ENCODE assay signal across 12 cellular contexts in genomic region chr20:45919536-45919933, GRCh38. TPM values are rescaled to one million over a fixed set of nuclear protein-coding genes. Genes with fewer than 3 reads are reported as not detected.
DNase-seq lines count a peak whose midpoint lies in the region; ATAC-seq and TF ChIP-seq lines count a peak whose summit lies in the region.
"Had no signal": no experiment of that assay in that cellular context is flagged by ENCODE, and none has a peak within 500 bp of the region (broad histone marks: within the 10 kb centered on the region; RNA-seq: fewer than 3 reads in every experiment).

No MANE protein-coding gene starts in this region.

- H3K4me3 Mint-ChIP-seq in activated CD8-positive, alpha-beta T cell treated with anti-CD3 and anti-CD28 coated beads for 36 hours: no peak overlapping the region

- peak overlapping the region; percentile 86 for H3K27ac ChIP-seq in AG04450 (ENCODE audit: low read depth, low read length)
- H3K27ac ChIP-seq in adrenal gland: peak overlapping the region in 4 of 5 donors; percentile 41 to 85 (median 74)
- H3K27ac ChIP-seq in ovary: peak overlapping the region; percentile 26 to 78
- H3K27ac ChIP-seq: GM23248 had no signal

- H3K9me3 Mint-ChIP-seq in activated CD8-positive, alpha-beta T cell treated with anti-CD3 and anti-CD28 coated beads for 36 hours: no peaks in the 10 kb centered on the region

- H3K9me3 ChIP-seq in AG04450 (ENCODE audit: control insufficient read depth, insufficient read depth, low read length) (no peaks in the 10 kb centered on the region), adrenal gland (replicated peaks in 1 of 3) (no peaks in the 10 kb centered on the region), ovary (no peaks in the 10 kb centered on the region)

- POLR2A ChIA-PET in AG04450 (lab: Yijun Ruan, JAX): interaction anchor here (0.6 to 3.5 kb wide), 8 partner anchors 9 to 102 kb away, joined by 3 to 36 read pairs (median 6); partner anchors contain the start of gene PCIF1
- POLR2A ChIA-PET in activated CD8-positive, alpha-beta T cell treated with anti-CD3 and anti-CD28 coated beads for 36 hours (lab: Charles Lee): interaction anchor here (1.3 to 2.8 kb wide), 2 partner anchors 15 to 61 kb away, joined by 3 to 13 read pairs; partner anchors contain the start of gene PCIF1

- TF ChIP-seq CTCF in AG04450 (IDR thresholded peaks at IDR 0.05; ENCODE audit: low read depth, low read length): no peak
- TF ChIP-seq CTCF in adrenal gland (IDR thresholded peaks at IDR 0.05): no peak
- TF ChIP-seq CTCF in foreskin fibroblast (IDR thresholded peaks at IDR 0.05; ENCODE audit: low read depth, low read length): no peak
- no peak for TF ChIP-seq CTCF in ovary (IDR thresholded peaks at IDR 0.05)
- TF ChIP-seq CTCF in activated CD8-positive, alpha-beta T cell treated with anti-CD3 and anti-CD28 coated beads for 36 hours (IDR thresholded peaks at IDR 0.05): no peak

- H3K4me1 Mint-ChIP-seq in activated CD8-positive, alpha-beta T cell treated with anti-CD3 and anti-CD28 coated beads for 36 hours (ENCODE audit: low read depth): peaks cover 3% of the 10 kb centered on the region

- H3K36me3 Mint-ChIP-seq in activated CD8-positive, alpha-beta T cell treated with anti-CD3 and anti-CD28 coated beads for 36 hours (ENCODE audit: low read depth): no peaks in the 10 kb centered on the region

- intact Hi-C loops in adrenal gland (cut with DNase I): no loop called here
- intact Hi-C loops in ovary (cut with DNase I): no loop called here
- intact Hi-C loops in activated CD8-positive, alpha-beta T cell treated with anti-CD3 and anti-CD28 coated beads for 36 hours (cut with micrococcal nuclease): no loop called here

- H3K4me1 ChIP-seq in adrenal gland (replicated peaks in 1 of 2) (peaks cover 28 to 72% of the 10 kb centered on the region in 2 donors), ovary (ENCODE audit: insufficient read depth) (peaks cover 31% of the 10 kb centered on the region)

- no peak overlapping the region for H3K4me3 ChIP-seq in AG04450 (ENCODE audit: low read depth, low read length)
- H3K4me3 ChIP-seq in adrenal gland: no peak overlapping the region
- H3K4me3 ChIP-seq in foreskin fibroblast (ENCODE audit: low read depth in 1 of 2, low read length in 2 of 2): no peak overlapping the region
- H3K4me3 ChIP-seq in ovary: no peak overlapping the region
- H3K4me3 ChIP-seq: GM23248 had no signal

- no peak overlapping the region for H3K27ac Mint-ChIP-seq in activated CD8-positive, alpha-beta T cell treated with anti-CD3 and anti-CD28 coated beads for 36 hours

- TF ChIP-seq EP300 in ovary (IDR thresholded peaks at IDR 0.05): no peak

- TF ChIP-seq POLR2A in adrenal gland (IDR thresholded peaks at IDR 0.05) (no peak), ovary (IDR thresholded peaks at IDR 0.05) (no peak)

- CTCF ChIA-PET in AG04450 (lab: Charles Lee): interaction anchor here (1.1 to 2.7 kb wide), 2 partner anchors 14 to 50 kb away, joined by 3 to 12 read pairs; no protein-coding TSS in a partner anchor
- CTCF ChIA-PET in activated CD8-positive, alpha-beta T cell treated with anti-CD3 and anti-CD28 coated beads for 36 hours (lab: Charles Lee): interaction anchor here (1.9 kb wide), 1 partner anchor 121 kb away, joined by 8 read pairs; no protein-coding TSS in a partner anchor

- H3K36me3 ChIP-seq in adrenal gland (replicated peaks in 1 of 2) (no peaks in the 10 kb centered on the region), ovary (no peaks in the 10 kb centered on the region)

- no peaks in the 10 kb centered on the region for H3K27me3 ChIP-seq in AG04450 (ENCODE audit: control insufficient read depth, insufficient read depth, low read length)
- no peaks in the 10 kb centered on the region for H3K27me3 ChIP-seq in adrenal gland
- H3K27me3 ChIP-seq in ovary: no peaks in the 10 kb centered on the region

- no peak for ATAC-seq in activated CD8-positive, alpha-beta T cell treated with anti-CD3 and anti-CD28 coated beads for 36 hours
- ATAC-seq in GM21367 (IDR thresholded peaks at IDR 0.05; ENCODE audit: unreplicated experiment): no peak

- WGBS in adrenal gland, 4 donors: 21 to 38% (median 26%) methylated on average over 4 of the region's 4 CpGs
- 1 to 3% (median 1%) methylated on average over 4 of the region's 4 CpGs for WGBS in ovary, 3 donors

- DNase-seq in AG04450 (ENCODE audit: low read depth, low spot score): peak; percentile 82
- DNase-seq in adrenal gland: peak in 4 of 7 donors; percentile 64 to 83 (median 68)
- peak; percentile 64 to 86 for DNase-seq in foreskin fibroblast
- DNase-seq in ovary: peak; percentile 85 to 89 (median 86)
- no peak for DNase-seq in activated T-cell treated with anti-CD3 and anti-CD28 coated beads, Interleukin-2, amount 50 U/mL, for 48 hours
- no peak for DNase-seq in activated CD8-positive, alpha-beta T cell treated with anti-CD3 and anti-CD28 coated beads for 36 hours
- DNase-seq in Ammon's horn (ENCODE audit: low spot score): no peak
- DNase-seq: activated CD8-positive, alpha-beta memory T cell treated with anti-CD3 and anti-CD28 coated beads, Interleukin-2, amount 50 U/mL, for 48 hours; GM23248; NCI-H526 treated with DMSO at 0.1 percent for 48 hours; occipital lobe had no signal

- H3K27me3 Mint-ChIP-seq in activated CD8-positive, alpha-beta T cell treated with anti-CD3 and anti-CD28 coated beads for 36 hours: peaks cover 9% of the 10 kb centered on the region

RNA-seq across cellular contexts. Expression of gene PLTP, which starts 7.6 kb away (rescaled TPM):
- polyA plus RNA-seq in AG04450 (2011; rRNA removed) (105 and 154 TPM in 2 replicates), adrenal gland (100 to 1,000 TPM; 126 to 366 (median 157) TPM), ovary (100 to 1,000 TPM in 1 of 2 donors, 10 to 100 TPM in 1; 85.7 to 188 TPM)
- 43.0 and 67.8 TPM in 2 replicates for polyA minus RNA-seq in AG04450 (2011; rRNA and poly(A)+ RNA removed)
- total RNA-seq in adrenal gland (1,000 to 10,000 TPM in 2 of 8 donors, 100 to 1,000 TPM in 6; 225 to 1,158 (median 552) TPM), ovary (100 to 1,000 TPM in 4 of 7 donors, 10 to 100 TPM in 3; 83.5 to 266 (median 138) TPM)
- total RNA-seq in activated CD8-positive, alpha-beta T cell treated with anti-CD3 and anti-CD28 coated beads for 36 hours: 1 to 10 TPM; 7.4 to 8.6 TPM

RNA-seq across cellular contexts. Expression of gene PCIF1, which starts 14.9 kb away (rescaled TPM):
- polyA plus RNA-seq in AG04450 (2011; rRNA removed) (11.5 and 14.6 TPM in 2 replicates), adrenal gland (10 to 100 TPM; 20.6 to 36.4 (median 35.9) TPM), ovary (10 to 100 TPM; 14.6 to 48.2 TPM)
- polyA minus RNA-seq in AG04450 (2011; rRNA and poly(A)+ RNA removed): 19.7 and 24.9 TPM in 2 replicates
- total RNA-seq in adrenal gland (10 to 100 TPM; 25.5 to 47.1 (median 40.6) TPM), ovary (10 to 100 TPM; 34.5 to 73.7 (median 59.8) TPM)
- total RNA-seq in activated CD8-positive, alpha-beta T cell treated with anti-CD3 and anti-CD28 coated beads for 36 hours: 10 to 100 TPM; 27.8 to 29.5 TPM

RNA-seq across cellular contexts. Expression of gene CTSA, which starts 28.4 kb away (rescaled TPM):
- polyA plus RNA-seq in AG04450 (2011; rRNA removed) (234 and 267 TPM in 2 replicates), adrenal gland (100 to 1,000 TPM; 517 to 854 (median 731) TPM), ovary (100 to 1,000 TPM in 1 of 2 donors, 10 to 100 TPM in 1; 81.6 to 210 TPM)
- polyA minus RNA-seq in AG04450 (2011; rRNA and poly(A)+ RNA removed): 167 and 244 TPM in 2 replicates
- total RNA-seq in adrenal gland (100 to 1,000 TPM; 306 to 776 (median 549) TPM), ovary (100 to 1,000 TPM in 4 of 7 donors, 10 to 100 TPM in 3; 45.0 to 156 (median 110) TPM)
- 10 to 100 TPM; 34.5 to 40.2 TPM for total RNA-seq in activated CD8-positive, alpha-beta T cell treated with anti-CD3 and anti-CD28 coated beads for 36 hours

RNA-seq across cellular contexts. Expression of gene NEURL2, which starts 28.5 kb away (rescaled TPM):
- 1.1 and 1.9 TPM in 2 replicates for polyA plus RNA-seq in AG04450 (2011; rRNA removed)
- polyA minus RNA-seq in AG04450 (2011; rRNA and poly(A)+ RNA removed): 0.74 and 2.2 TPM in 2 replicates
- total RNA-seq in adrenal gland: 10 to 100 TPM in 6 of 8 donors, 1 to 10 TPM in 2; 6.0 to 36.4 (median 16.0) TPM
- polyA plus RNA-seq in adrenal gland: 10 to 100 TPM in 1 of 3 donors, 1 to 10 TPM in 2; 1.0 to 19.1 (median 7.2) TPM
- 10 to 100 TPM; 10.1 to 28.7 (median 12.5) TPM for total RNA-seq in ovary
- 10 to 100 TPM in 1 of 2 donors, 1 to 10 TPM in 1; 1.5 to 11.8 TPM for polyA plus RNA-seq in ovary
- total RNA-seq in activated CD8-positive, alpha-beta T cell treated with anti-CD3 and anti-CD28 coated beads for 36 hours: 1 to 10 TPM; 2.4 to 2.9 TPM

RNA-seq across cellular contexts. Expression of gene SPATA25, which starts 32.1 kb away (rescaled TPM):
- polyA plus RNA-seq in AG04450 (2011; rRNA removed): 0.43 and 0.50 TPM in 2 replicates
- polyA minus RNA-seq in AG04450 (2011; rRNA and poly(A)+ RNA removed): 0.55 TPM in 1 of 2 replicates, not detected in the other
- 10 to 100 TPM in 1 of 8 donors, 1 to 10 TPM in 5, under 1 TPM in 1, not detected in 1; 0.35 to 12.5 (median 2.9) TPM for total RNA-seq in adrenal gland
- 1 to 10 TPM in 1 of 3 donors, under 1 TPM in 2; 0.29 to 3.5 (median 0.57) TPM for polyA plus RNA-seq in adrenal gland
- total RNA-seq in ovary: 1 to 10 TPM; 4.2 to 7.5 (median 5.6) TPM
- polyA plus RNA-seq in ovary: 1 to 10 TPM in 1 of 2 donors, not detected in 1; 7.1 TPM
- total RNA-seq in activated CD8-positive, alpha-beta T cell treated with anti-CD3 and anti-CD28 coated beads for 36 hours: under 1 TPM; 0.58 to 0.74 TPM
- total RNA-seq: GM23248 had no signal
- polyA plus RNA-seq: GM23248 had no signal

Comparison
In these comparisons a context has a peak if more than half of its experiments do, and no peak if none do; other contexts are left out.
1. DNase-seq: peak in AG04450 (single experiment), adrenal gland (4 of 7), foreskin fibroblast (2 of 2) and ovary (5 of 5); none in activated T-cell treated with anti-CD3 and anti-CD28 coated beads, Interleukin-2, amount 50 U/mL, for 48 hours (0 of 2), activated CD8-positive, alpha-beta T cell treated with anti-CD3 and anti-CD28 coated beads for 36 hours (single experiment) and Ammon's horn (single experiment).
2. RNA of gene PLTP, which starts 7.6 kb away (total RNA-seq): 225 to 1,158 TPM in adrenal gland and 83.5 to 266 TPM in ovary; 7.4 to 8.6 TPM in activated CD8-positive, alpha-beta T cell treated with anti-CD3 and anti-CD28 coated beads for 36 hours; every median in the first group is over 4 times any median in the second.
3. Peak in every context shown above with its lines, with median percentiles within 50 percentile points of each other: H3K27ac ChIP-seq.